1 cellular context compared by ENCODE assay signal in the genomic region with DNA sequence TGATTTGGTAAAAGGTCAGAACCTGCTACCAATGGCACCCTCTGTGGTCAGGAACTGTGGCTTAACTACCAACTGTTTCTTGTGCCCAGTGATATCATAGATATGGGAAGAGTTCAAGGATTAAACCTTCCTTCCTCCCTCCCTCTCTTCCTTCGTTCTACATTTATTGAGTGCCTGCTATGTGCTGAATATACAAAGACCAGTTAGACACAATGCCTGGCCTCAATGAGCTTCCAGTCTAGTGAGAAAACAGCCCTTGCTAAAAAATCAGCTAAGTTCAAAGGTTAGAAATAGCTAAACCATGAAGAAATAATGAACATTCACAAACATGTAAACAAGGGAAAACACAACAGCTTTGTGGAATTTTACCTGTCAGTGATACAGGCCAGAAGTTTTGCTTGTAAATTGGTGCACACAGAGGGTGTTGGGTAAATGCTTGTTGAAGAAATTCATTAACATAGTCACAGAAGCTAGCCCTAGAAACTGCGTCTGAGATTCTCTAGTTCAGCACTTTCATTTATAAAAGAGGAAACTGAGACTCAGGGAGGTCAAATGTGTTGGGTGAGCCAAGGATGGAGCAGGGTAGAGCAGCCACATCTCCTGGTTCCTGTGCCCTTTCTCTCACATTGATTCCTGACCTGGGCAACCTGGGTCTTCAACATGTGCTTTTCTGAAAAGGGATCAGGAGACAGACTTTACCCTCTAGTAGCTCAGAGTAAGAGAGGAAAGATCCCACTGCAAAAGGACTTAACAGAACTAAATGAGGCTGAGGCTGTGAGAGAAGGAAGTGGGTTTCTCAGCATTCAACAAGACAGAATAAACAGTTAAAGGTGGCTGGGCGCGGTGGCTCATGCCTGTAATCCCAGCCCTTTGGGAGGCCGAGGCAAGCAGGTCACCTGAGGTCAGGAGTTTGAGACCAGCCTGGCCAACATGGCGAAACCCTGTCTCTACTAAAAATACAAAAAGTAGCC.
TF ChIP-seq lines count a peak whose summit lies in the region.

No MANE protein-coding gene starts in this region.

TF ChIP-seq in GM23338, 12 proteins besides CTCF, POLR2A, EP300 and RAD21 (continued from another document):
- TF ChIP-seq, protein P1, sequence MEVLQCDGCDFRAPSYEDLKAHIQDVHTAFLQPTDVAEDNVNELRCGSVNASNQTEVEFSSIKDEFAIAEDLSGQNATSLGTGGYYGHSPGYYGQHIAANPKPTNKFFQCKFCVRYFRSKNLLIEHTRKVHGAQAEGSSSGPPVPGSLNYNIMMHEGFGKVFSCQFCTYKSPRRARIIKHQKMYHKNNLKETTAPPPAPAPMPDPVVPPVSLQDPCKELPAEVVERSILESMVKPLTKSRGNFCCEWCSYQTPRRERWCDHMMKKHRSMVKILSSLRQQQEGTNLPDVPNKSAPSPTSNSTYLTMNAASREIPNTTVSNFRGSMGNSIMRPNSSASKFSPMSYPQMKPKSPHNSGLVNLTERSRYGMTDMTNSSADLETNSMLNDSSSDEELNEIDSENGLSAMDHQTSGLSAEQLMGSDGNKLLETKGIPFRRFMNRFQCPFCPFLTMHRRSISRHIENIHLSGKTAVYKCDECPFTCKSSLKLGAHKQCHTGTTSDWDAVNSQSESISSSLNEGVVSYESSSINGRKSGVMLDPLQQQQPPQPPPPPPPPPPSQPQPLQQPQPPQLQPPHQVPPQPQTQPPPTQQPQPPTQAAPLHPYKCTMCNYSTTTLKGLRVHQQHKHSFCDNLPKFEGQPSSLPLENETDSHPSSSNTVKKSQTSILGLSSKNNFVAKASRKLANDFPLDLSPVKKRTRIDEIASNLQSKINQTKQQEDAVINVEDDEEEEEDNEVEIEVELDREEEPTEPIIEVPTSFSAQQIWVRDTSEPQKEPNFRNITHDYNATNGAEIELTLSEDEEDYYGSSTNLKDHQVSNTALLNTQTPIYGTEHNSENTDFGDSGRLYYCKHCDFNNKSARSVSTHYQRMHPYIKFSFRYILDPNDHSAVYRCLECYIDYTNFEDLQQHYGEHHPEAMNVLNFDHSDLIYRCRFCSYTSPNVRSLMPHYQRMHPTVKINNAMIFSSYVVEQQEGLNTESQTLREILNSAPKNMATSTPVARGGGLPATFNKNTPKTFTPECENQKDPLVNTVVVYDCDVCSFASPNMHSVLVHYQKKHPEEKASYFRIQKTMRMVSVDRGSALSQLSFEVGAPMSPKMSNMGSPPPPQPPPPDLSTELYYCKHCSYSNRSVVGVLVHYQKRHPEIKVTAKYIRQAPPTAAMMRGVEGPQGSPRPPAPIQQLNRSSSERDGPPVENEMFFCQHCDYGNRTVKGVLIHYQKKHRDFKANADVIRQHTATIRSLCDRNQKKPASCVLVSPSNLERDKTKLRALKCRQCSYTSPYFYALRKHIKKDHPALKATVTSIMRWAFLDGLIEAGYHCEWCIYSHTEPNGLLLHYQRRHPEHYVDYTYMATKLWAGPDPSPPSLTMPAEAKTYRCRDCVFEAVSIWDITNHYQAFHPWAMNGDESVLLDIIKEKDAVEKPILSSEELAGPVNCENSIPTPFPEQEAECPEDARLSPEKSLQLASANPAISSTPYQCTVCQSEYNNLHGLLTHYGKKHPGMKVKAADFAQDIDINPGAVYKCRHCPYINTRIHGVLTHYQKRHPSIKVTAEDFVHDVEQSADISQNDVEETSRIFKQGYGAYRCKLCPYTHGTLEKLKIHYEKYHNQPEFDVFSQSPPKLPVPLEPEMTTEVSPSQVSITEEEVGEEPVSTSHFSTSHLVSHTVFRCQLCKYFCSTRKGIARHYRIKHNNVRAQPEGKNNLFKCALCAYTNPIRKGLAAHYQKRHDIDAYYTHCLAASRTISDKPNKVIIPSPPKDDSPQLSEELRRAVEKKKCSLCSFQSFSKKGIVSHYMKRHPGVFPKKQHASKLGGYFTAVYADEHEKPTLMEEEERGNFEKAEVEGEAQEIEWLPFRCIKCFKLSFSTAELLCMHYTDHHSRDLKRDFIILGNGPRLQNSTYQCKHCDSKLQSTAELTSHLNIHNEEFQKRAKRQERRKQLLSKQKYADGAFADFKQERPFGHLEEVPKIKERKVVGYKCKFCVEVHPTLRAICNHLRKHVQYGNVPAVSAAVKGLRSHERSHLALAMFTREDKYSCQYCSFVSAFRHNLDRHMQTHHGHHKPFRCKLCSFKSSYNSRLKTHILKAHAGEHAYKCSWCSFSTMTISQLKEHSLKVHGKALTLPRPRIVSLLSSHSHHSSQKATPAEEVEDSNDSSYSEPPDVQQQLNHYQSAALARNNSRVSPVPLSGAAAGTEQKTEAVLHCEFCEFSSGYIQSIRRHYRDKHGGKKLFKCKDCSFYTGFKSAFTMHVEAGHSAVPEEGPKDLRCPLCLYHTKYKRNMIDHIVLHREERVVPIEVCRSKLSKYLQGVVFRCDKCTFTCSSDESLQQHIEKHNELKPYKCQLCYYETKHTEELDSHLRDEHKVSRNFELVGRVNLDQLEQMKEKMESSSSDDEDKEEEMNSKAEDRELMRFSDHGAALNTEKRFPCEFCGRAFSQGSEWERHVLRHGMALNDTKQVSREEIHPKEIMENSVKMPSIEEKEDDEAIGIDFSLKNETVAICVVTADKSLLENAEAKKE (CRISPR knock-in tag; IDR thresholded peaks at IDR 0.05) = no peak
- no peak for TF ChIP-seq ZNF114 (CRISPR knock-in tag; IDR thresholded peaks at IDR 0.05)
